ENCODE assay signal across 8 cellular contexts in the genomic region with DNA sequence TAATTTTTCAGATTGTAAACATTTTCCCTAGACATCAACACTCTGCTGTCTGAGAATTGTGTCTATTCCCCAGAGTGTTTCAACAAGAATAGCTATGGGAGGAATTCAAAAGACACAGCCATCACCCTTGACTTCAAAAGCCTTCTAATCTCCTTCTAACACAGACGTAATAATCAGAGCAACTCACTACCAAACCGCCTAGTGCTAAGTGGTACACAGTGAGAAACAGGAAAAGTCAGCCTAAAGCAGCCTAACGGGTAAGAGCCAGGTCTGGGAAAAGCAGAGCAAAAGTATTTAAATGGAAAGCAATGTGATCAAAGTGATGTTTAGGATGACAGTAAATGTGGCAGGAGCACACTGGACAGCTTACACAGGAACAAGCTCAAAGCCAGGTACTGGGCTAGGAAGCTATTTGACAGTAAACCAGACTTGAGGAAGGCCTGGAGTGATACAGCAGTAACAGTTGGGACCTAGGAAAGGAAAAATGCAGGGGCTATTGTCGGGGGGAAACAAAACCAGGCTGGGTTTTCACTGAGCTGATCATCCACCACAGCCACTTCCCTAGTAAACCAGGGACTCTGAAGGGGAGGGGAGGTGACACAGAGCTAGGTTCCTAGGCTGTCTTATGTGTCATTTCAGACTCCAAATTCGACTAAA. TPM values are rescaled to one million over a fixed set of nuclear protein-coding genes. Genes with fewer than 3 reads are reported as not detected.
DNase-seq lines count a peak whose midpoint lies in the region; FAIRE-seq and TF ChIP-seq lines count a peak whose summit lies in the region.

No MANE protein-coding gene starts in this region.

- H3K27me3 Mint-ChIP-seq in activated naive CD4-positive, alpha-beta T cell treated with anti-CD3 and anti-CD28 coated beads for 36 hours (ENCODE audit: low read depth): no peaks in the 10 kb centered on the region
- H3K27me3 Mint-ChIP-seq in activated naive CD4-positive, alpha-beta T cell treated with anti-CD3 and anti-CD28 coated beads, Interleukin-2, amount 10 ng/mL, durations not matched to agents 7 days and 5 days: no peaks in the 10 kb centered on the region

- H3K4me3 ChIP-seq in muscle layer of duodenum (ENCODE audit: low read depth in 1 of 2, low read length in 2 of 2): no peak overlapping the region
- H3K4me3 ChIP-seq in uterus: peak overlapping the region; percentile 7
- no peak overlapping the region for H3K4me3 ChIP-seq in adrenal gland

- peak overlapping the region; percentile 24 for H3K27ac ChIP-seq in cingulate gyrus (ENCODE audit: low read depth, low read length)
- peak overlapping the region; percentile 51 for H3K27ac ChIP-seq in muscle layer of duodenum (ENCODE audit: low read length)
- H3K27ac ChIP-seq in uterus: peak overlapping the region; percentile 95 to 99
- H3K27ac ChIP-seq in adrenal gland: peak overlapping the region in 2 of 5 donors; percentile 42 to 58

- H3K4me1 ChIP-seq in muscle layer of duodenum (ENCODE audit: control insufficient read depth in 1 of 2, insufficient read depth in 2 of 2, low read length in 2 of 2) (peaks cover 20 to 54% of the 10 kb centered on the region in 2 donors), uterus (peaks cover 22 to 24% of the 10 kb centered on the region in 2 donors), adrenal gland (replicated peaks in 1 of 2) (peaks cover 0 to 37% of the 10 kb centered on the region in 2 donors)

- no peaks in the 10 kb centered on the region for H3K9me3 ChIP-seq in muscle layer of duodenum (ENCODE audit: control insufficient read depth in 1 of 2, low read length in 2 of 2)
- H3K9me3 ChIP-seq in uterus: no peaks in the 10 kb centered on the region
- no peaks in the 10 kb centered on the region for H3K9me3 ChIP-seq in adrenal gland (replicated peaks in 1 of 3)

- peaks cover 17% of the 10 kb centered on the region for H3K36me3 Mint-ChIP-seq in activated naive CD4-positive, alpha-beta T cell treated with anti-CD3 and anti-CD28 coated beads for 36 hours (ENCODE audit: low read depth)
- no peaks in the 10 kb centered on the region for H3K36me3 Mint-ChIP-seq in activated naive CD4-positive, alpha-beta T cell treated with anti-CD3 and anti-CD28 coated beads, Interleukin-2, amount 10 ng/mL, durations not matched to agents 7 days and 5 days

- peak in 1 of 2 donors; percentile 15 for TF ChIP-seq POLR2A in uterus (IDR thresholded peaks at IDR 0.05)
- no peak for TF ChIP-seq POLR2A in adrenal gland (IDR thresholded peaks at IDR 0.05)

- H3K27ac Mint-ChIP-seq in activated naive CD4-positive, alpha-beta T cell treated with anti-CD3 and anti-CD28 coated beads for 36 hours: no peak overlapping the region
- H3K27ac Mint-ChIP-seq in activated naive CD4-positive, alpha-beta T cell treated with anti-CD3 and anti-CD28 coated beads, Interleukin-2, amount 10 ng/mL, durations not matched to agents 7 days and 5 days: no peak overlapping the region

- 45 to 67% (median 58%) methylated on average over 5 of the region's 5 CpGs for WGBS in adrenal gland, 4 donors

- no peak for TF ChIP-seq CTCF in uterus (IDR thresholded peaks at IDR 0.05)
- TF ChIP-seq CTCF in adrenal gland (IDR thresholded peaks at IDR 0.05): no peak

- H3K27me3 ChIP-seq in muscle layer of duodenum (ENCODE audit: low read depth, low read length): no peaks in the 10 kb centered on the region
- no peaks in the 10 kb centered on the region for H3K27me3 ChIP-seq in uterus
- no peaks in the 10 kb centered on the region for H3K27me3 ChIP-seq in adrenal gland

- DNase-seq in activated naive CD4-positive, alpha-beta T cell treated with anti-CD3 and anti-CD28 coated beads for 36 hours: peak; percentile 34
- DNase-seq in activated naive CD4-positive, alpha-beta T cell treated with anti-CD3 and anti-CD28 coated beads, Interleukin-2, amount 10 ng/mL, durations not matched to agents 7 days and 5 days: no peak
- no peak for DNase-seq in uterus
- no peak for DNase-seq in adrenal gland
- no peak for DNase-seq in kidney tubule cell (ENCODE audit: low spot score)
- no peak for DNase-seq in frontal cortex (ENCODE audit: low spot score in 2 of 2)

- H3K36me3 ChIP-seq in muscle layer of duodenum (ENCODE audit: control insufficient read depth in 1 of 2, insufficient read depth in 2 of 2, low read length in 2 of 2): peaks cover 7 to 16% of the 10 kb centered on the region in 2 donors
- H3K36me3 ChIP-seq in uterus: no peaks in the 10 kb centered on the region
- peaks cover 0 to 8% of the 10 kb centered on the region in 2 donors for H3K36me3 ChIP-seq in adrenal gland (replicated peaks in 1 of 2)

- H3K9me3 Mint-ChIP-seq in activated naive CD4-positive, alpha-beta T cell treated with anti-CD3 and anti-CD28 coated beads for 36 hours: no peaks in the 10 kb centered on the region
- no peaks in the 10 kb centered on the region for H3K9me3 Mint-ChIP-seq in activated naive CD4-positive, alpha-beta T cell treated with anti-CD3 and anti-CD28 coated beads, Interleukin-2, amount 10 ng/mL, durations not matched to agents 7 days and 5 days

- CTCF ChIA-PET in activated naive CD4-positive, alpha-beta T cell treated with anti-CD3 and anti-CD28 coated beads for 36 hours (lab: Charles Lee): interaction anchor here (0.9 to 3.2 kb wide), 5 partner anchors 12 to 249 kb away, joined by 3 to 9 read pairs (median 5); no protein-coding TSS in a partner anchor
- CTCF ChIA-PET in activated naive CD4-positive, alpha-beta T cell treated with anti-CD3 and anti-CD28 coated beads, Interleukin-2, amount 10 ng/mL, durations not matched to agents 7 days and 5 days (lab: Charles Lee): interaction anchor here (1.1 to 1.7 kb wide), 4 partner anchors 9 to 102 kb away, joined by 3 to 6 read pairs (median 4); no protein-coding TSS in a partner anchor

- FAIRE-seq in frontal cortex (lab: Jason Lieb, UNC): no peak

- intact Hi-C loops in activated naive CD4-positive, alpha-beta T cell treated with anti-CD3 and anti-CD28 coated beads for 36 hours (cut with micrococcal nuclease): no loop called here
- intact Hi-C loops in uterus (cut with DNase I; ENCODE audit: low total_unique reads) (no loop called here), adrenal gland (cut with DNase I) (no loop called here)

- H3K4me1 Mint-ChIP-seq in activated naive CD4-positive, alpha-beta T cell treated with anti-CD3 and anti-CD28 coated beads for 36 hours (ENCODE audit: low read depth): peaks cover 19% of the 10 kb centered on the region
- peaks cover 10% of the 10 kb centered on the region for H3K4me1 Mint-ChIP-seq in activated naive CD4-positive, alpha-beta T cell treated with anti-CD3 and anti-CD28 coated beads, Interleukin-2, amount 10 ng/mL, durations not matched to agents 7 days and 5 days

- no peak overlapping the region for H3K4me3 Mint-ChIP-seq in activated naive CD4-positive, alpha-beta T cell treated with anti-CD3 and anti-CD28 coated beads for 36 hours
- H3K4me3 Mint-ChIP-seq in activated naive CD4-positive, alpha-beta T cell treated with anti-CD3 and anti-CD28 coated beads, Interleukin-2, amount 10 ng/mL, durations not matched to agents 7 days and 5 days: no peak overlapping the region

RNA-seq across cellular contexts. Expression of gene CORO1C, which starts 29.4 kb away (rescaled TPM):
- total RNA-seq in activated naive CD4-positive, alpha-beta T cell treated with anti-CD3 and anti-CD28 coated beads for 36 hours: 10 to 100 TPM; 36.4 to 43.7 TPM
- total RNA-seq in uterus (100 to 1,000 TPM; 129 to 357 (median 235) TPM), adrenal gland (100 to 1,000 TPM in 2 of 8 donors, 10 to 100 TPM in 6; 57.3 to 124 (median 84.8) TPM), frontal cortex (171 TPM)
- polyA plus RNA-seq in adrenal gland: 10 to 100 TPM; 17.4 to 57.1 (median 32.3) TPM

Comparison
In these comparisons a context has a peak if more than half of its experiments do, and no peak if none do; other contexts are left out.
1. H3K4me3 ChIP-seq: peak in uterus (2 of 2); none in muscle layer of duodenum (0 of 2) and adrenal gland (0 of 4).